In genomic region chr19:14091885-14092462, GRCh38 we compare ENCODE assay signal across 6 cellular contexts. TPM values are rescaled to one million over a fixed set of nuclear protein-coding genes. Genes with fewer than 3 reads are reported as not detected.
A peak's percentile ranks its signal among the peaks of the same experiment; 100 is the strongest.
DNase-seq lines count a peak whose midpoint lies in the region; ATAC-seq lines count a peak whose summit lies in the region.

No MANE protein-coding gene starts in this region.

- H3K27me3 ChIP-seq in BLaER1 (no peaks in the 10 kb centered on the region), mononuclear cell (ENCODE audit: insufficient read depth, low read length) (no peaks in the 10 kb centered on the region)

- peaks cover 35% of the 10 kb centered on the region for H3K36me3 ChIP-seq in BLaER1

- H3K4me1 Mint-ChIP-seq in activated naive CD8-positive, alpha-beta T cell (ENCODE audit: low read depth): peaks cover 18% of the 10 kb centered on the region

- peak overlapping the region; percentile 81 for H3K9ac ChIP-seq in BLaER1

- peaks cover 6% of the 10 kb centered on the region for H3K36me3 Mint-ChIP-seq in activated naive CD8-positive, alpha-beta T cell

- ATAC-seq in HG02610 (IDR thresholded peaks at IDR 0.05; ENCODE audit: unreplicated experiment): peak; percentile 4

- DNase-seq in iPS-NIHi11 (ENCODE audit: low spot score): no peak
- DNase-seq in NCI-H2196 treated with DMSO at 0.1 percent for 48 hours (lab: John Stamatoyannopoulos, UW; ENCODE audit: unreplicated experiment): no peak

- peaks cover 15% of the 10 kb centered on the region for H3K9me3 ChIP-seq in BLaER1
- no peaks in the 10 kb centered on the region for H3K9me3 ChIP-seq in mononuclear cell (ENCODE audit: low read depth, low read length)

- H3K27ac ChIP-seq in BLaER1: peak overlapping the region; percentile 84

- H3K4me3 Mint-ChIP-seq in activated naive CD8-positive, alpha-beta T cell: peak overlapping the region; percentile 99

- H3K27me3 Mint-ChIP-seq in activated naive CD8-positive, alpha-beta T cell: no peaks in the 10 kb centered on the region

- H3K4me3 ChIP-seq in BLaER1 (peak overlapping the region; percentile 84), mononuclear cell (ENCODE audit: low read length) (peak overlapping the region; percentile 68)

- H3K4me1 ChIP-seq in BLaER1: peaks cover 24% of the 10 kb centered on the region
- H3K4me1 ChIP-seq in mononuclear cell (ENCODE audit: insufficient read depth, low read length): peaks cover 16% of the 10 kb centered on the region

- H3K27ac Mint-ChIP-seq in activated naive CD8-positive, alpha-beta T cell: peak overlapping the region; percentile 100

- no peaks in the 10 kb centered on the region for H3K9me3 Mint-ChIP-seq in activated naive CD8-positive, alpha-beta T cell (ENCODE audit: low read depth)

- peaks cover 20% of the 10 kb centered on the region for H4K20me1 ChIP-seq in BLaER1

- H3K4me2 ChIP-seq in BLaER1: peak overlapping the region; percentile 81

RNA-seq across cellular contexts. Expression of gene SAMD1, which starts 1.4 kb away (rescaled TPM):
- total RNA-seq in mononuclear cell: 22.2 TPM

RNA-seq across cellular contexts. Expression of gene C19orf67, which starts 6.4 kb away (rescaled TPM):
- not detected for total RNA-seq in mononuclear cell

RNA-seq across cellular contexts. Expression of gene MISP3, which starts 19.4 kb away (rescaled TPM):
- total RNA-seq in mononuclear cell: 1.7 TPM

RNA-seq across cellular contexts. Expression of gene PRKACA, which starts 25.6 kb away (rescaled TPM):
- 62.0 TPM for total RNA-seq in mononuclear cell

RNA-seq across cellular contexts. Expression of gene PALM3, which starts 30.1 kb away (rescaled TPM):
- under 0.01 TPM for total RNA-seq in mononuclear cell
